ENCODE assay signal across 10 cellular contexts in genomic region chr3:104519968-104520655, GRCh38.
DNase-seq lines count a peak whose midpoint lies in the region; ATAC-seq, FAIRE-seq and TF ChIP-seq lines count a peak whose summit lies in the region.
"Had no signal": no experiment of that assay in that cellular context is flagged by ENCODE, and none has a peak within 500 bp of the region (broad histone marks: within the 10 kb centered on the region; RNA-seq: fewer than 3 reads in every experiment).

No MANE protein-coding gene starts in this region.

- DNase-seq in GM12892 (ENCODE audit: insufficient read length) (no peak), fibroblast of peridontal ligament (ENCODE audit: extremely low read depth) (peak; percentile 67), mesenchymal stem cell (no peak), NCI-H2227 treated with DMSO at 0.1 percent for 48 hours (lab: John Stamatoyannopoulos, UW) (no peak), NCI-H82 treated with DMSO at 0.1 percent for 48 hours (lab: John Stamatoyannopoulos, UW; ENCODE audit: unreplicated experiment) (no peak)
- DNase-seq in activated CD4-positive, CD25-positive, alpha-beta regulatory T cell treated with anti-CD3 and anti-CD28 coated beads, Interleukin-2, amount 50 U/mL, for 72 hours = no peak
- DNase-seq: CD4-positive, alpha-beta T cell; NCI-H446 treated with DMSO at 0.1 percent for 48 hours had no signal

- H2BK5ac ChIP-seq in mesenchymal stem cell (ENCODE audit: low read depth, low read length, poor library complexity, severe bottlenecking) = no peak overlapping the region

- peak; percentile 87 for FAIRE-seq in GM12892 (lab: Jason Lieb, UNC)

- H3K18ac ChIP-seq in mesenchymal stem cell (ENCODE audit: low read depth in 1 of 2, low read length in 2 of 2) = no peak overlapping the region

- no peak overlapping the region for H3K4ac ChIP-seq in mesenchymal stem cell (ENCODE audit: low read depth in 1 of 2, low read length in 2 of 2)

- no peaks in the 10 kb centered on the region for H3K79me1 ChIP-seq in mesenchymal stem cell (replicated peaks; ENCODE audit: low read length, poor library complexity, severe bottlenecking)

- WGBS in mesenchymal stem cell = 94% methylated on average over 3 of the region's 3 CpGs

- no peaks in the 10 kb centered on the region for H3K36me3 ChIP-seq in mesenchymal stem cell (ENCODE audit: control insufficient read depth in 1 of 2, insufficient read depth in 2 of 2, low read depth in 1 of 2, low read length in 2 of 2)

- H3K4me3 ChIP-seq in mesenchymal stem cell (ENCODE audit: insufficient read depth in 1 of 2, low read depth in 1 of 2, low read length in 2 of 2) = no peak overlapping the region

- no peak overlapping the region for H4K91ac ChIP-seq in mesenchymal stem cell (ENCODE audit: low read length)

- H3K23ac ChIP-seq in mesenchymal stem cell (ENCODE audit: low read length in 2 of 2) = no peak overlapping the region

- TF ChIP-seq POLR2A in GM12892 (IDR thresholded peaks at IDR 0.05; ENCODE audit: low read depth, low read length) = no peak

- H3K27ac ChIP-seq in mesenchymal stem cell (ENCODE audit: low read length, poor library complexity, severe bottlenecking) = no peak overlapping the region

- H3K9me3 ChIP-seq in mesenchymal stem cell (ENCODE audit: control insufficient read depth, low read length) = no peaks in the 10 kb centered on the region

- H2AK5ac ChIP-seq in mesenchymal stem cell (ENCODE audit: low read length, severe bottlenecking) = no peak overlapping the region

- H3K14ac ChIP-seq in mesenchymal stem cell (ENCODE audit: low read length in 2 of 2) = no peak overlapping the region

- no peak overlapping the region for H2BK120ac ChIP-seq in mesenchymal stem cell (ENCODE audit: low read depth, low read length)

- ATAC-seq in GM21576 (IDR thresholded peaks at IDR 0.05; ENCODE audit: unreplicated experiment) (peak; percentile 42), HG03378 (IDR thresholded peaks at IDR 0.05; ENCODE audit: unreplicated experiment) (peak; percentile 30)

- H3K27me3 ChIP-seq in mesenchymal stem cell (ENCODE audit: control insufficient read depth in 1 of 2, insufficient read depth in 1 of 2, low read length in 2 of 2) = no peaks in the 10 kb centered on the region

- no peaks in the 10 kb centered on the region for H3K4me1 ChIP-seq in mesenchymal stem cell (ENCODE audit: control insufficient read depth, insufficient read depth, low read depth, low read length)

- no peak overlapping the region for H3K4me2 ChIP-seq in mesenchymal stem cell (ENCODE audit: low read length, poor library complexity, severe bottlenecking)

- no peak overlapping the region for H2AFZ ChIP-seq in mesenchymal stem cell (ENCODE audit: low read depth, low read length)

- no peak overlapping the region for H2BK12ac ChIP-seq in mesenchymal stem cell (ENCODE audit: low read length in 2 of 2)

- no peak overlapping the region for H2BK15ac ChIP-seq in mesenchymal stem cell (ENCODE audit: low read depth, poor library complexity, severe bottlenecking)

- no peak overlapping the region for H4K8ac ChIP-seq in mesenchymal stem cell (ENCODE audit: low read length)

- no peak overlapping the region for H3K9ac ChIP-seq in mesenchymal stem cell (ENCODE audit: low read length)
